Comparison of ENCODE assay signal across 8 cellular contexts in genomic region chr6:150865406-150866146, GRCh38. TPM values are rescaled to one million over a fixed set of nuclear protein-coding genes. Genes with fewer than 3 reads are reported as not detected.
DNase-seq lines count a peak whose midpoint lies in the region; ATAC-seq and TF ChIP-seq lines count a peak whose summit lies in the region.

Gene MTHFD1L, plus strand, starts transcription at chr6:150865702. Its CDS starts 121 bp downstream, at chr6:150865823.

- DNase-seq in AG10803 (ENCODE audit: low read depth) (peak; percentile 92), NCI-H524 treated with DMSO at 0.1 percent for 48 hours (lab: John Stamatoyannopoulos, UW) (peak; percentile 3), lung microvascular endothelial cell (ENCODE audit: low read depth in 2 of 2) (peak; percentile 89)
- DNase-seq in activated CD4-positive, alpha-beta memory T cell treated with anti-CD3 and anti-CD28 coated beads, Interleukin-2, amount 10 ng/mL, durations not matched to agents 7 days and 5 days: peak; percentile 81
- peak; percentile 47 for DNase-seq in effector CD4-positive, alpha-beta T cell
- peak; percentile 56 to 71 (median 59) for DNase-seq in stimulated activated CD4-positive, alpha-beta T cell treated with anti-CD3 and anti-CD28 coated beads, TNF-alpha, amount 100 ng/mL, for 48 hours (ENCODE audit: low read depth in 3 of 3)

- CTCF ChIA-PET in activated CD4-positive, alpha-beta memory T cell treated with anti-CD3 and anti-CD28 coated beads, Interleukin-2, amount 10 ng/mL, durations not matched to agents 7 days and 5 days (lab: Charles Lee): interaction anchor here (0.6 to 3.8 kb wide), 9 partner anchors 16 to 1799 kb away, joined by 3 to 18 read pairs (median 3); no protein-coding TSS in a partner anchor

- TF ChIP-seq CTCF in AG10803 (conservative IDR thresholded peaks at IDR 0.05; ENCODE audit: low read length): peak; percentile 42

- peak within 1 kb of the TSS; percentile 97 for H3K4me3 Mint-ChIP-seq in activated CD4-positive, alpha-beta memory T cell treated with anti-CD3 and anti-CD28 coated beads, Interleukin-2, amount 10 ng/mL, durations not matched to agents 7 days and 5 days

- H3K4me1 Mint-ChIP-seq in activated CD4-positive, alpha-beta memory T cell treated with anti-CD3 and anti-CD28 coated beads, Interleukin-2, amount 10 ng/mL, durations not matched to agents 7 days and 5 days: peaks cover 41% of the 10 kb centered on the region

- peaks cover 20% of the 10 kb centered on the region for H3K27me3 Mint-ChIP-seq in activated CD4-positive, alpha-beta memory T cell treated with anti-CD3 and anti-CD28 coated beads, Interleukin-2, amount 10 ng/mL, durations not matched to agents 7 days and 5 days

- H3K9me3 Mint-ChIP-seq in activated CD4-positive, alpha-beta memory T cell treated with anti-CD3 and anti-CD28 coated beads, Interleukin-2, amount 10 ng/mL, durations not matched to agents 7 days and 5 days: no peaks in the 10 kb centered on the region

- peaks cover 9% of the 10 kb centered on the region for H3K36me3 Mint-ChIP-seq in activated CD4-positive, alpha-beta memory T cell treated with anti-CD3 and anti-CD28 coated beads, Interleukin-2, amount 10 ng/mL, durations not matched to agents 7 days and 5 days (ENCODE audit: low read depth)

- POLR2A ChIA-PET in activated CD4-positive, alpha-beta memory T cell treated with anti-CD3 and anti-CD28 coated beads, Interleukin-2, amount 10 ng/mL, durations not matched to agents 7 days and 5 days (lab: Charles Lee): interaction anchor here (0.6 to 1.7 kb wide), 10 partner anchors 9 to 586 kb away, joined by 3 to 6 read pairs (median 4); partner anchors contain the start of gene RMND1

- H3K27ac Mint-ChIP-seq in activated CD4-positive, alpha-beta memory T cell treated with anti-CD3 and anti-CD28 coated beads, Interleukin-2, amount 10 ng/mL, durations not matched to agents 7 days and 5 days: peak within 1 kb of the TSS; percentile 85

- ATAC-seq in GM18867 (IDR thresholded peaks at IDR 0.05; ENCODE audit: unreplicated experiment) (peak; percentile 87), HG03095 (IDR thresholded peaks at IDR 0.05; ENCODE audit: unreplicated experiment) (peak; percentile 80)

- H3K4me3 ChIP-seq in AG10803 (ENCODE audit: low read length): peak within 1 kb of the TSS; percentile 87

RNA-seq across cellular contexts. Expression of gene MTHFD1L, which starts in this region (rescaled TPM):
- total RNA-seq in activated CD4-positive, alpha-beta memory T cell treated with anti-CD3 and anti-CD28 coated beads, Interleukin-2, amount 10 ng/mL, durations not matched to agents 7 days and 5 days: 10 to 100 TPM; 51.6 to 54.6 TPM
- 30.3 and 45.6 TPM in 2 replicates for total RNA-seq in lung microvascular endothelial cell

Comparison
In these comparisons a context has a peak if more than half of its experiments do, and no peak if none do; other contexts are left out.
1. Peak in every context shown above with its lines: DNase-seq, ATAC-seq and H3K4me3 ChIP-seq.
2. DNase-seq: peak in every context shown above with its lines; median percentile 92 in AG10803; 89 in lung microvascular endothelial cell; 81 in activated CD4-positive, alpha-beta memory T cell treated with anti-CD3 and anti-CD28 coated beads, Interleukin-2, amount 10 ng/mL, durations not matched to agents 7 days and 5 days; 59 in stimulated activated CD4-positive, alpha-beta T cell treated with anti-CD3 and anti-CD28 coated beads, TNF-alpha, amount 100 ng/mL, for 48 hours; 47 in effector CD4-positive, alpha-beta T cell; 3 in NCI-H524 treated with DMSO at 0.1 percent for 48 hours.